ENCODE assay signal across 2 cellular contexts in the genomic region with DNA sequence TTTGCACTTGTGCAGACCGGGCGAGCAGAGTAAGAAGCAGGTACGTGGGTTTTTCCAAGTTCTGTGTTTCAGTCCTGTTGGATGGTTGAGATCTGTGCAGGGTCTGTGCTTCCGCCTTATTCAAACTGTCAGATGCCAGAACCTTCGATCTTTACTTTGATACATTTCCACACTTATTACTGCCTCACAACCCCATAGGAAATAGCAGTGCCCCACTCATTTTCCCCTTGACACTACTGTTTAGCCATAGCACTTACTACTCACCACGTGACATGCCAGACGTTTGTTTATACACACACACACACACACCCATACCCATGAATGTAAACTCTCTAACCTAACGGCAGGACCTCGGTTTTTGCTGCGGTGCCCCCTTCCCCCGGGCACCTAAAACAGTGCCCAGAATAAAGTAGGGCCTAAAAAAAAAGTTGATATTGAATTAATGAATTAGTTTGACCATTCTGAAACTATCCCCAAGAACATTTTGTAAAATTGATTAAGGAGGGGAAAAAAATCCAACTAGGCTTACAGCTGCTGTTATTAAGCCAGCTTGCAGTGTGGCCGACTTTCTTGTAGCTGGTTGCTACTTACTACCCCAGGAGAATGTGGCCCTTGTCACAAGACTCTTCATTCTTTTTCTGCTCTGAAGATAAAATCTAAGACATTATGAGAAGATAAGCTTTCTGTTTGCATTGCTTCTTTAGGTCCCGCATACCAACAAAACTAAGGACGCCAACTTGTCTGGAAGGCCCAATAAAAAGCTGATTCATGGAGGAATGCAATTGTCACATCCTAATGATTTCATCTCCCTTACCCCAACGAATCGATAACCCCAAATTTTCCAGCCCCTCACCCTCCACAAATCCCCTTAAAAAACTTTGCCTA.
A peak's percentile ranks its signal among the peaks of the same experiment; 100 is the strongest.
TF ChIP-seq lines count a peak whose summit lies in the region.

No MANE protein-coding gene starts in this region.

TF ChIP-seq in HEK293T, 16 proteins besides CTCF, POLR2A, EP300 and RAD21:
- TF ChIP-seq ELF4 (IDR thresholded peaks at IDR 0.05) (no peak), NFRKB (IDR thresholded peaks at IDR 0.05) (no peak), FOXM1 (IDR thresholded peaks at IDR 0.05; ENCODE audit: borderline replicate concordance) (no peak), ZNF384 (IDR thresholded peaks at IDR 0.05) (no peak), PKNOX1 (IDR thresholded peaks at IDR 0.05) (no peak), LEF1 (IDR thresholded peaks at IDR 0.05; ENCODE audit: borderline replicate concordance) (no peak), FOXK2 (IDR thresholded peaks at IDR 0.05) (no peak), BHLHE40 (IDR thresholded peaks at IDR 0.05; ENCODE audit: borderline replicate concordance) (no peak), ARNT (IDR thresholded peaks at IDR 0.05) (no peak), HDGF (IDR thresholded peaks at IDR 0.05; ENCODE audit: borderline replicate concordance) (no peak), L3MBTL2 (conservative IDR thresholded peaks at IDR 0.05) (no peak), CTBP1 (IDR thresholded peaks at IDR 0.05; ENCODE audit: borderline replicate concordance) (no peak), SUZ12 (IDR thresholded peaks at IDR 0.05) (no peak)
TF ChIP-seq in HEK293T: peak in this region for 0.

TF ChIP-seq in GM12878, 131 proteins besides CTCF, POLR2A, EP300 and RAD21:
- peak; percentile 73 for TF ChIP-seq SIN3A (IDR thresholded peaks at IDR 0.05; ENCODE audit: low read depth, low read length)
- TF ChIP-seq ATF3 (IDR thresholded peaks at IDR 0.05; ENCODE audit: borderline replicate concordance, extremely low read depth, low read depth, low read length), result peak; percentile 23; the same call in 1 of the 2 replicates
- TF ChIP-seq SUPT20H (IDR thresholded peaks at IDR 0.05; ENCODE audit: borderline replicate concordance, control insufficient read depth, low read depth, low read length), result no peak
- TF ChIP-seq RAD51 (IDR thresholded peaks at IDR 0.05), result peak; percentile 87
- peak; percentile 27; the same call in 1 of the 2 replicates for TF ChIP-seq FOXK2 (IDR thresholded peaks at IDR 0.05)
- 0 out of 2 replicates have a peak, but pooled peaks have one; percentile 45 for TF ChIP-seq RELB (IDR thresholded peaks at IDR 0.05; ENCODE audit: low read depth)
- TF ChIP-seq USF1 (IDR thresholded peaks at IDR 0.05; ENCODE audit: borderline replicate concordance, extremely low read length, insufficient read depth, low read depth, low read length), result peak; percentile 28
- TF ChIP-seq ATF2 (IDR thresholded peaks at IDR 0.05; ENCODE audit: low read length), result no peak
- no peak for TF ChIP-seq DPF2 (IDR thresholded peaks at IDR 0.05)
- peak; percentile 66 for TF ChIP-seq MXI1 (IDR thresholded peaks at IDR 0.05; ENCODE audit: low read depth, low read length)
- 0 out of 2 replicates have a peak, but pooled peaks have one; percentile 24 for TF ChIP-seq SMARCA5 (IDR thresholded peaks at IDR 0.05)
- TF ChIP-seq, protein P1, sequence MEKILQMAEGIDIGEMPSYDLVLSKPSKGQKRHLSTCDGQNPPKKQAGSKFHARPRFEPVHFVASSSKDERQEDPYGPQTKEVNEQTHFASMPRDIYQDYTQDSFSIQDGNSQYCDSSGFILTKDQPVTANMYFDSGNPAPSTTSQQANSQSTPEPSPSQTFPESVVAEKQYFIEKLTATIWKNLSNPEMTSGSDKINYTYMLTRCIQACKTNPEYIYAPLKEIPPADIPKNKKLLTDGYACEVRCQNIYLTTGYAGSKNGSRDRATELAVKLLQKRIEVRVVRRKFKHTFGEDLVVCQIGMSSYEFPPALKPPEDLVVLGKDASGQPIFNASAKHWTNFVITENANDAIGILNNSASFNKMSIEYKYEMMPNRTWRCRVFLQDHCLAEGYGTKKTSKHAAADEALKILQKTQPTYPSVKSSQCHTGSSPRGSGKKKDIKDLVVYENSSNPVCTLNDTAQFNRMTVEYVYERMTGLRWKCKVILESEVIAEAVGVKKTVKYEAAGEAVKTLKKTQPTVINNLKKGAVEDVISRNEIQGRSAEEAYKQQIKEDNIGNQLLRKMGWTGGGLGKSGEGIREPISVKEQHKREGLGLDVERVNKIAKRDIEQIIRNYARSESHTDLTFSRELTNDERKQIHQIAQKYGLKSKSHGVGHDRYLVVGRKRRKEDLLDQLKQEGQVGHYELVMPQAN (conservative IDR thresholded peaks at IDR 0.05), result peak; percentile 70
- peak; percentile 12; the same call in 1 of the 2 replicates for TF ChIP-seq CBFB (IDR thresholded peaks at IDR 0.05; ENCODE audit: low read depth)
- TF ChIP-seq, protein P2, sequence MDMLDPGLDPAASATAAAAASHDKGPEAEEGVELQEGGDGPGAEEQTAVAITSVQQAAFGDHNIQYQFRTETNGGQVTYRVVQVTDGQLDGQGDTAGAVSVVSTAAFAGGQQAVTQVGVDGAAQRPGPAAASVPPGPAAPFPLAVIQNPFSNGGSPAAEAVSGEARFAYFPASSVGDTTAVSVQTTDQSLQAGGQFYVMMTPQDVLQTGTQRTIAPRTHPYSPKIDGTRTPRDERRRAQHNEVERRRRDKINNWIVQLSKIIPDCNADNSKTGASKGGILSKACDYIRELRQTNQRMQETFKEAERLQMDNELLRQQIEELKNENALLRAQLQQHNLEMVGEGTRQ (IDR thresholded peaks at IDR 0.05; ENCODE audit: borderline replicate concordance, low read depth, low read length), result peak; percentile 26; the same call in 1 of the 2 replicates
- TF ChIP-seq POLR2AphosphoS2 (IDR thresholded peaks at IDR 0.05; ENCODE audit: low read depth, low read length), result peak; percentile 59; the same call in 1 of the 2 replicates
- 0 out of 2 replicates have a peak, but pooled peaks have one; percentile 0 for TF ChIP-seq PML (IDR thresholded peaks at IDR 0.05; ENCODE audit: low read length)
- TF ChIP-seq MAX (IDR thresholded peaks at IDR 0.05; ENCODE audit: low read depth, low read length), result peak; percentile 56; the same call in 1 of the 2 replicates
- TF ChIP-seq SMAD1 (IDR thresholded peaks at IDR 0.05; ENCODE audit: low read depth, partially characterized antibody), result peak; percentile 18
- no peak for TF ChIP-seq TBL1XR1 (IDR thresholded peaks at IDR 0.05; ENCODE audit: low read depth, low read length)
- peak in 1 of 2 experiments; percentile 31; a peak in 1 of 4 replicates for TF ChIP-seq BHLHE40 (IDR thresholded peaks at IDR 0.05; ENCODE audit: borderline replicate concordance in 1 of 2, low read depth in 2 of 2, low read length in 1 of 2)
TF ChIP-seq in GM12878: peak in this region for 16.
